ENCODE assay signal across 8 cellular contexts in the genomic region with DNA sequence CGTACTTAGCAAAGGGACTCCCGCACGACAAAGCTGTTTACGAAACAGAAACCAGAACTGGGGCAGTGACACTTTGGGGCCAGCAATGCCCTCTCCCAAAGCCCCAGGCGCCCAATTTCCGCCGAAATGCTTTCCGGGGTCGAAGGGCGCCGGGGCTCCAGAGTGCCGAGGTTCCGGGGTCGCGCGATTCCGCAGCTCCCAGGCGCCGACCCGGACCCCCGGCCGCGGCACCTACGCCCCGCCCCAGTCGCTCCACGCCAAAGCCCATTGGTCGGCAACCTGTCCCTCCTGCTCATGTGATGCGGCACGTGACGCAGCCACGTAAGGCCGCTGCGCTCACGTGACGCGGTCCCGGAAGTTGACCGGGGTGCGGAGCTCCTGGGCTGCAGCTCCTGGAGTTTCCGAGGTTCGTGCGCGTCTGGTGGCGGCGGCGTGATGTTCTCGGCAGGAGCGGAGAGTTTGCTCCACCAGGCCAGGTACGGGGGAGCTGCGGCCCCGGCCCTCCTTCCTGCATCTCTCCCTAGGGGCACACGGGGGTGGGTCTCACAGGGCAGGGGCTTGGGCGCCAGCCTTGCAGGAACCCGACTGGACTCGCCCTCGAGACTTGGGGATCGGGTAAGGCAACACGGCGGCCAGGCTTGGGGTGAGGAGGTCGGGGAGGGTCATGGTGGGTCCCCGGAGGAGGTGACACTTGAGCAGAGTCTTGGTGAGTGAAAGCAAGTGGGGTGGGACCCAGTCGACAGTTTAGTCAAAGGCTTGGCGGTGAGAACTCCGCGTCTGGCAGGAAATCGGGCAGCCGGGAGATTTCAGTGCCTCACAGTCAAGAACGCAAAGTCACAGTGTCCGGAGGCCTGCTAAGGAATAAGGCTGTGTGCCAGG. TPM values are rescaled to one million over a fixed set of nuclear protein-coding genes. Genes with fewer than 3 reads are reported as not detected.
A peak's percentile ranks its signal among the peaks of the same experiment; 100 is the strongest.
DNase-seq lines count a peak whose midpoint lies in the region; ATAC-seq and TF ChIP-seq lines count a peak whose summit lies in the region.

A gene with protein sequence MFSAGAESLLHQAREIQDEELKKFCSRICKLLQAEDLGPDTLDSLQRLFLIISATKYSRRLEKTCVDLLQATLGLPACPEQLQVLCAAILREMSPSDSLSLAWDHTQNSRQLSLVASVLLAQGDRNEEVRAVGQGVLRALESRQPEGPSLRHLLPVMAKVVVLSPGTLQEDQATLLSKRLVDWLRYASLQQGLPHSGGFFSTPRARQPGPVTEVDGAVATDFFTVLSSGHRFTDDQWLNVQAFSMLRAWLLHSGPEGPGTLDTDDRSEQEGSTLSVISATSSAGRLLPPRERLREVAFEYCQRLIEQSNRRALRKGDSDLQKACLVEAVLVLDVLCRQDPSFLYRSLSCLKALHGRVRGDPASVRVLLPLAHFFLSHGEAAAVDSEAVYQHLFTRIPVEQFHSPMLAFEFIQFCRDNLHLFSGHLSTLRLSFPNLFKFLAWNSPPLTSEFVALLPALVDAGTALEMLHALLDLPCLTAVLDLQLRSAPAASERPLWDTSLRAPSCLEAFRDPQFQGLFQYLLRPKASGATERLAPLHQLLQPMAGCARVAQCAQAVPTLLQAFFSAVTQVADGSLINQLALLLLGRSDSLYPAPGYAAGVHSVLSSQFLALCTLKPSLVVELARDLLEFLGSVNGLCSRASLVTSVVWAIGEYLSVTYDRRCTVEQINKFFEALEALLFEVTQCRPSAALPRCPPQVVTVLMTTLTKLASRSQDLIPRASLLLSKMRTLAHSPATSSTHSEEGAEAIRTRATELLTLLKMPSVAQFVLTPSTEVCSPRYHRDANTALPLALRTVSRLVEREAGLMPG (plus strand): TSS at position 343 of the 879 bp plus-strand sequence. CDS start 93 bp downstream, at position 436.

- peak within 1 kb of the TSS; percentile 96 for H3K4me3 Mint-ChIP-seq in activated naive CD8-positive, alpha-beta T cell

- H3K27ac Mint-ChIP-seq in activated naive CD8-positive, alpha-beta T cell = peak within 1 kb of the TSS; percentile 98

- H3K27me3 Mint-ChIP-seq in activated naive CD8-positive, alpha-beta T cell = no peaks in the 10 kb centered on the region

- TF ChIP-seq POLR2A in GM10847 (IDR thresholded peaks at IDR 0.05; ENCODE audit: extremely low read depth, insufficient read length) = peak; percentile 89

- H3K4me1 Mint-ChIP-seq in activated naive CD8-positive, alpha-beta T cell (ENCODE audit: low read depth) = peaks cover 44% of the 10 kb centered on the region

- DNase-seq in NCI-H1092 treated with DMSO at 0.1 percent for 48 hours (lab: John Stamatoyannopoulos, UW) (peak; percentile 95), SKM-1 treated with dmso at 0.1 percent for 144 hours (lab: John Stamatoyannopoulos, UW; ENCODE audit: unreplicated experiment) (peak; percentile 88), glomerular endothelial cell (ENCODE audit: extremely low read depth, low read depth, low spot score) (peak; percentile 56), omental fat pad (ENCODE audit: low spot score) (peak; percentile 96)

- H3K36me3 Mint-ChIP-seq in activated naive CD8-positive, alpha-beta T cell = peaks cover 2% of the 10 kb centered on the region

- ATAC-seq in HG02623 (IDR thresholded peaks at IDR 0.05; ENCODE audit: unreplicated experiment) (peak; percentile 87), omental fat pad (ENCODE audit: low FRiP score) (peak; percentile 90)

- H3K27ac ChIP-seq in temporal lobe (ENCODE audit: low read depth, low read length) = peak within 1 kb of the TSS; percentile 77

- TF ChIP-seq CTCF in omental fat pad (IDR thresholded peaks at IDR 0.05) = no peak

- no peaks in the 10 kb centered on the region for H3K9me3 Mint-ChIP-seq in activated naive CD8-positive, alpha-beta T cell (ENCODE audit: low read depth)

RNA-seq across cellular contexts. Expression of the gene that starts here (rescaled TPM):
- 60.9 and 76.0 TPM in 2 replicates for total RNA-seq in glomerular endothelial cell
- 10 to 100 TPM; 14.8 to 36.9 (median 28.1) TPM for total RNA-seq in omental fat pad
- total RNA-seq in temporal lobe = 9.3 TPM

Comparison
In these comparisons a context has a peak if more than half of its experiments do, and no peak if none do; other contexts are left out.
1. Peak in every context shown above with its lines: DNase-seq, ATAC-seq and H3K27ac ChIP-seq.